25 cellular contexts compared by ENCODE assay signal in genomic region chr15:74593122-74593521, GRCh38.
"Had no signal": no experiment of that assay in that cellular context is flagged by ENCODE, and none has a peak within 500 bp of the region (broad histone marks: within the 10 kb centered on the region; RNA-seq: fewer than 3 reads in every experiment).

No MANE protein-coding gene starts in this region.

- H3K27ac Mint-ChIP-seq: activated CD8-positive, alpha-beta T cell treated with anti-CD3 and anti-CD28 coated beads for 36 hours; activated naive CD8-positive, alpha-beta T cell treated with anti-CD3 and anti-CD28 coated beads for 36 hours; activated T-helper 1 cell treated with anti-CD3 and anti-CD28 coated beads, Interleukin-12 subunit alpha, Interleukin-12 subunit beta, Interleukin-2, Interleukin-4 antibody, amounts not matched to agents 30 ng/mL and 10 ng/mL and 1 ng/mL, durations not matched to agents 14 hours and 24 hours and 36 hours; stimulated activated naive CD8-positive, alpha-beta T cell treated with anti-CD3 and anti-CD28 coated beads, Interleukin-15, Interleukin-2, amounts not matched to agents 100 ng/mL and 50 ng/mL, for 24 hours had no signal

- H3K9me3 ChIP-seq: adrenal gland, body of pancreas, neutrophil, thoracic aorta had no signal

- DNase-seq: activated CD4-positive, alpha-beta T cell treated with anti-CD3 and anti-CD28 coated beads for 48 hours; activated CD8-positive, alpha-beta T cell treated with anti-CD3 and anti-CD28 coated beads for 36 hours; activated effector memory CD4-positive, alpha-beta T cell treated with anti-CD3 and anti-CD28 coated beads, Interleukin-2, amount 50 U/mL, for 16 hours; activated naive CD4-positive, alpha-beta T cell treated with anti-CD3 and anti-CD28 coated beads for 36 hours; activated naive CD8-positive, alpha-beta T cell treated with anti-CD3 and anti-CD28 coated beads for 36 hours; adrenal gland; body of pancreas; cerebellar nuclear complex; foreskin fibroblast; head of caudate nucleus; hippocampal formation; left cardiac atrium; mesendoderm; nephron progenitor cell; stimulated activated CD4-positive, alpha-beta T cell treated with anti-CD3 and anti-CD28 coated beads, Interleukin-12 subunit alpha, Interleukin-12 subunit beta, amount 100 ng/mL, for 4 hours; stimulated activated CD4-positive, alpha-beta T cell treated with anti-CD3 and anti-CD28 coated beads, Interleukin-4, amount 100 ng/mL, for 1 hour had no signal

- H3K4me3 ChIP-seq: adrenal gland, body of pancreas, coronary artery, skin epidermis, thoracic aorta had no signal

- H3K9me3 Mint-ChIP-seq: activated CD8-positive, alpha-beta T cell treated with anti-CD3 and anti-CD28 coated beads for 36 hours; activated naive CD4-positive, alpha-beta T cell treated with anti-CD3 and anti-CD28 coated beads for 36 hours; activated naive CD8-positive, alpha-beta T cell treated with anti-CD3 and anti-CD28 coated beads for 36 hours; activated T-helper 1 cell treated with anti-CD3 and anti-CD28 coated beads, Interleukin-12 subunit alpha, Interleukin-12 subunit beta, Interleukin-2, Interleukin-4 antibody, amounts not matched to agents 30 ng/mL and 10 ng/mL and 1 ng/mL, durations not matched to agents 14 hours and 24 hours and 36 hours; nephron progenitor cell; stimulated activated naive CD8-positive, alpha-beta T cell treated with anti-CD3 and anti-CD28 coated beads, Interleukin-15, Interleukin-2, amounts not matched to agents 100 ng/mL and 50 ng/mL, for 24 hours had no signal

- H3K27me3 Mint-ChIP-seq: activated CD8-positive, alpha-beta T cell treated with anti-CD3 and anti-CD28 coated beads for 36 hours; activated naive CD8-positive, alpha-beta T cell treated with anti-CD3 and anti-CD28 coated beads for 36 hours; stimulated activated naive CD8-positive, alpha-beta T cell treated with anti-CD3 and anti-CD28 coated beads, Interleukin-15, Interleukin-2, amounts not matched to agents 100 ng/mL and 50 ng/mL, for 24 hours had no signal

- H3K4me3 Mint-ChIP-seq: activated CD8-positive, alpha-beta T cell treated with anti-CD3 and anti-CD28 coated beads for 36 hours; activated naive CD4-positive, alpha-beta T cell treated with anti-CD3 and anti-CD28 coated beads for 36 hours; activated naive CD8-positive, alpha-beta T cell treated with anti-CD3 and anti-CD28 coated beads for 36 hours; activated T-helper 1 cell treated with anti-CD3 and anti-CD28 coated beads, Interleukin-12 subunit alpha, Interleukin-12 subunit beta, Interleukin-2, Interleukin-4 antibody, amounts not matched to agents 30 ng/mL and 10 ng/mL and 1 ng/mL, durations not matched to agents 14 hours and 24 hours and 36 hours; nephron progenitor cell; stimulated activated naive CD8-positive, alpha-beta T cell treated with anti-CD3 and anti-CD28 coated beads, Interleukin-15, Interleukin-2, amounts not matched to agents 100 ng/mL and 50 ng/mL, for 24 hours had no signal

- H3K27ac ChIP-seq: adrenal gland, body of pancreas, coronary artery, neutrophil, skin epidermis, thoracic aorta, VCaP had no signal

- H3K27me3 ChIP-seq: adrenal gland, body of pancreas, neutrophil had no signal

- ATAC-seq: activated CD8-positive, alpha-beta T cell treated with anti-CD3 and anti-CD28 coated beads for 36 hours; body of pancreas; esophagus mucosa; left cardiac atrium; sciatic nerve had no signal
